ENCODE assay signal across 20 cellular contexts in the genomic region with DNA sequence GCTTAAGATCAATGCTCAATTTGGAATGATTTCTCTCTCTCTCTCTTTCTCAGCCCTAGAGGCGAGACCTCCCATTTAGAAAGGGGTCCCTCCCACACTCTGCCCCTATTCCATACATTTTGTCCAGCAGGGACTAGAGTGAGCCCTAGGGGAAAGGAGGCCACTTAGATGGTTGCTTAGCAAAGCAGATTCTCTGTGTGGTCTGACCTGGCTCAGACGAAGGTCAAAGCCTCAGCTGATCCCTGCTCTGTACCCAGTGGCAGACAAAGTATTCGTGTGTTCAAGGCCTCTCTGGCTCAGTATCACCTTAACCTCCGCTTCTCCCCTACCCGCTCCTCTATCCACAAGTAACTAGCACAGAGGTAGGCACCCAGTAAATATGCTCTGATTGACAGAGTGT.
"Had no signal": no experiment of that assay in that cellular context is flagged by ENCODE, and none has a peak within 500 bp of the region (broad histone marks: within the 10 kb centered on the region; RNA-seq: fewer than 3 reads in every experiment).

No MANE protein-coding gene starts in this region.

- H3K4me1 Mint-ChIP-seq: T-cell had no signal

- H3K36me3 ChIP-seq: brain microvascular endothelial cell, WERI-Rb-1 had no signal

- ATAC-seq: activated naive CD4-positive, alpha-beta T cell treated with anti-CD3 and anti-CD28 coated beads, Interleukin-2, amount 50 U/mL, for 72 hours; esophagus mucosa; T-cell had no signal

- H3K9me3 Mint-ChIP-seq: activated naive CD4-positive, alpha-beta T cell treated with anti-CD3 and anti-CD28 coated beads, Interleukin-2, amount 50 U/mL, for 72 hours; T-cell had no signal

- H3K36me3 Mint-ChIP-seq: activated naive CD4-positive, alpha-beta T cell treated with anti-CD3 and anti-CD28 coated beads, Interleukin-2, amount 50 U/mL, for 72 hours; T-cell had no signal

- FAIRE-seq: frontal cortex, TTC549, urothelium cell line had no signal

- H3K27ac Mint-ChIP-seq: activated naive CD4-positive, alpha-beta T cell treated with anti-CD3 and anti-CD28 coated beads, Interleukin-2, amount 50 U/mL, for 72 hours; T-cell had no signal

- DNase-seq: activated CD4-positive, CD25-positive, alpha-beta regulatory T cell treated with anti-CD3 and anti-CD28 coated beads, Interleukin-2, amount 50 U/mL, for 72 hours; activated T-cell treated with anti-CD3 and anti-CD28 coated beads, Interleukin-2, amount 50 U/mL, for 1 hour; aorta; brain microvascular endothelial cell; central memory CD4-positive, alpha-beta T cell; dermis blood vessel endothelial cell; effector CD8-positive, alpha-beta T cell; glutamatergic neuron; hypothalamus; posterior cingulate gyrus; retina; stimulated activated CD4-positive, alpha-beta T cell treated with anti-CD3 and anti-CD28 coated beads, Interleukin-4, amount 100 ng/mL, for 24 hours; stimulated activated naive CD4-positive, alpha-beta T cell treated with Interleukin-2 at 50 U/mL for 16 hours; T-cell; WERI-Rb-1 had no signal

- H3K27me3 ChIP-seq: brain microvascular endothelial cell had no signal

- H3K27ac ChIP-seq: brain microvascular endothelial cell, WERI-Rb-1 had no signal

- H3K4me3 Mint-ChIP-seq: T-cell had no signal
